10 cellular contexts compared by ENCODE assay signal in genomic region chr11:73387594-73388021, GRCh38. TPM values are rescaled to one million over a fixed set of nuclear protein-coding genes. Genes with fewer than 3 reads are reported as not detected.
DNase-seq lines count a peak whose midpoint lies in the region; ATAC-seq, FAIRE-seq and TF ChIP-seq lines count a peak whose summit lies in the region.
"Had no signal": no experiment of that assay in that cellular context is flagged by ENCODE, and none has a peak within 500 bp of the region (broad histone marks: within the 10 kb centered on the region; RNA-seq: fewer than 3 reads in every experiment).

No MANE protein-coding gene starts in this region.

- no peaks in the 10 kb centered on the region for H3K9me3 Mint-ChIP-seq in activated naive CD4-positive, alpha-beta T cell treated with anti-CD3 and anti-CD28 coated beads for 36 hours
- no peaks in the 10 kb centered on the region for H3K9me3 Mint-ChIP-seq in stimulated activated effector memory CD8-positive, alpha-beta T cell treated with anti-CD3 and anti-CD28 coated beads, Interleukin-12 subunit alpha, Interleukin-12 subunit beta, amount 100 ng/mL, for 72 hours

- H3K27ac ChIP-seq in Peyer's patch: peak overlapping the region in 3 of 4 donors; percentile 49 to 99 (median 78)
- peak overlapping the region in 3 of 4 donors; percentile 13 to 55 (median 29) for H3K27ac ChIP-seq in esophagus squamous epithelium
- no peak overlapping the region for H3K27ac ChIP-seq in prostate gland

- peaks cover 2% of the 10 kb centered on the region for H3K36me3 Mint-ChIP-seq in activated naive CD4-positive, alpha-beta T cell treated with anti-CD3 and anti-CD28 coated beads for 36 hours (ENCODE audit: low read depth)
- peaks cover 46% of the 10 kb centered on the region for H3K36me3 Mint-ChIP-seq in stimulated activated effector memory CD8-positive, alpha-beta T cell treated with anti-CD3 and anti-CD28 coated beads, Interleukin-12 subunit alpha, Interleukin-12 subunit beta, amount 100 ng/mL, for 72 hours

- H3K9me3 ChIP-seq in Peyer's patch (no peaks in the 10 kb centered on the region), esophagus squamous epithelium (no peaks in the 10 kb centered on the region), prostate gland (no peaks in the 10 kb centered on the region)
- H3K9me3 ChIP-seq: mucosa of descending colon had no signal

- FAIRE-seq in H54 (lab: Jason Lieb, UNC): no peak
- FAIRE-seq: astrocyte had no signal

- H3K4me3 Mint-ChIP-seq in activated naive CD4-positive, alpha-beta T cell treated with anti-CD3 and anti-CD28 coated beads for 36 hours: no peak overlapping the region
- H3K4me3 Mint-ChIP-seq in stimulated activated effector memory CD8-positive, alpha-beta T cell treated with anti-CD3 and anti-CD28 coated beads, Interleukin-12 subunit alpha, Interleukin-12 subunit beta, amount 100 ng/mL, for 72 hours: no peak overlapping the region

- no peak for DNase-seq in activated naive CD4-positive, alpha-beta T cell treated with anti-CD3 and anti-CD28 coated beads for 36 hours
- DNase-seq in activated naive CD4-positive, alpha-beta T cell (lab: John Stamatoyannopoulos, UW): no peak
- DNase-seq in Peyer's patch (no peak), esophagus squamous epithelium (lab: John Stamatoyannopoulos, UW) (no peak), H54 (ENCODE audit: insufficient read length, low spot score) (no peak), prostate gland (ENCODE audit: low spot score) (no peak), cerebellar nuclear complex (lab: John Stamatoyannopoulos, UW) (no peak)
- DNase-seq in stimulated activated effector memory CD8-positive, alpha-beta T cell treated with anti-CD3 and anti-CD28 coated beads, Interleukin-12 subunit alpha, Interleukin-12 subunit beta, amount 100 ng/mL, for 72 hours (ENCODE audit: low spot score in 2 of 2): no peak

- H3K36me3 ChIP-seq in Peyer's patch: no peaks in the 10 kb centered on the region
- peaks cover 0 to 22% (median 4%) of the 10 kb centered on the region in 3 donors for H3K36me3 ChIP-seq in esophagus squamous epithelium
- no peaks in the 10 kb centered on the region for H3K36me3 ChIP-seq in prostate gland

- 53% methylated on average over 2 of the region's 13 CpGs; no CpG with 5 or more reads in 1 of the 2 donors for WGBS in esophagus squamous epithelium, 2 donors
- 81% methylated on average over 13 of the region's 13 CpGs for WGBS in prostate gland

- H3K27me3 Mint-ChIP-seq in activated naive CD4-positive, alpha-beta T cell treated with anti-CD3 and anti-CD28 coated beads for 36 hours (ENCODE audit: low read depth): no peaks in the 10 kb centered on the region

- no peak for ATAC-seq in stimulated activated effector memory CD8-positive, alpha-beta T cell treated with anti-CD3 and anti-CD28 coated beads, Interleukin-12 subunit alpha, Interleukin-12 subunit beta, amount 100 ng/mL, for 72 hours

- no peak for TF ChIP-seq CTCF in Peyer's patch (IDR thresholded peaks at IDR 0.05)
- no peak for TF ChIP-seq CTCF in esophagus squamous epithelium (IDR thresholded peaks at IDR 0.05)
- no peak for TF ChIP-seq CTCF in prostate gland (IDR thresholded peaks at IDR 0.05)

- peaks cover 51% of the 10 kb centered on the region for H3K4me1 Mint-ChIP-seq in activated naive CD4-positive, alpha-beta T cell treated with anti-CD3 and anti-CD28 coated beads for 36 hours (ENCODE audit: low read depth)
- peaks cover 69% of the 10 kb centered on the region for H3K4me1 Mint-ChIP-seq in stimulated activated effector memory CD8-positive, alpha-beta T cell treated with anti-CD3 and anti-CD28 coated beads, Interleukin-12 subunit alpha, Interleukin-12 subunit beta, amount 100 ng/mL, for 72 hours

- intact Hi-C loops in activated naive CD4-positive, alpha-beta T cell treated with anti-CD3 and anti-CD28 coated beads for 36 hours (cut with micrococcal nuclease): no loop called here
- intact Hi-C loops in esophagus squamous epithelium (cut with DNase I): no loop called here
- intact Hi-C loops in prostate gland (cut with DNase I): no loop called here

- H3K27me3 ChIP-seq in Peyer's patch: no peaks in the 10 kb centered on the region
- H3K27me3 ChIP-seq in esophagus squamous epithelium: no peaks in the 10 kb centered on the region
- H3K27me3 ChIP-seq in prostate gland (replicated peaks; ENCODE audit: insufficient read depth): no peaks in the 10 kb centered on the region

- H3K4me3 ChIP-seq in Peyer's patch (no peak overlapping the region), esophagus squamous epithelium (no peak overlapping the region), prostate gland (no peak overlapping the region)
- H3K4me3 ChIP-seq: mucosa of descending colon had no signal

- no peak for TF ChIP-seq POLR2A in Peyer's patch (IDR thresholded peaks at IDR 0.05)
- TF ChIP-seq POLR2A in esophagus squamous epithelium (IDR thresholded peaks at IDR 0.05): no peak
- no peak for TF ChIP-seq POLR2A in H54 (IDR thresholded peaks at IDR 0.05; ENCODE audit: low read depth, low read length)
- TF ChIP-seq POLR2A in prostate gland (IDR thresholded peaks at IDR 0.05): no peak

- H3K4me1 ChIP-seq in Peyer's patch (peaks cover 0 to 57% (median 42%) of the 10 kb centered on the region in 4 donors), esophagus squamous epithelium (peaks cover 42 to 71% (median 52%) of the 10 kb centered on the region in 3 donors), prostate gland (replicated peaks) (no peaks in the 10 kb centered on the region)

- CTCF ChIA-PET in activated naive CD4-positive, alpha-beta T cell treated with anti-CD3 and anti-CD28 coated beads for 36 hours (lab: Charles Lee): no interaction called here

- peak overlapping the region; percentile 36 for H3K27ac Mint-ChIP-seq in activated naive CD4-positive, alpha-beta T cell treated with anti-CD3 and anti-CD28 coated beads for 36 hours
- peak overlapping the region; percentile 86 for H3K27ac Mint-ChIP-seq in stimulated activated effector memory CD8-positive, alpha-beta T cell treated with anti-CD3 and anti-CD28 coated beads, Interleukin-12 subunit alpha, Interleukin-12 subunit beta, amount 100 ng/mL, for 72 hours

RNA-seq across cellular contexts. Expression of gene RELT, which starts 11.4 kb away (rescaled TPM):
- 10 to 100 TPM; 17.9 to 18.5 TPM for total RNA-seq in activated naive CD4-positive, alpha-beta T cell treated with anti-CD3 and anti-CD28 coated beads for 36 hours
- total RNA-seq in Peyer's patch: 10 to 100 TPM in 1 of 4 donors, 1 to 10 TPM in 3; 1.2 to 19.0 (median 4.7) TPM
- total RNA-seq in esophagus squamous epithelium: 1 to 10 TPM; 3.7 to 8.8 (median 5.3) TPM
- 10 to 100 TPM in 1 of 2 donors, under 1 TPM in 1; 0.96 to 10.3 TPM for total RNA-seq in prostate gland

Comparison
In these comparisons a context has a peak if more than half of its experiments do, and no peak if none do; other contexts are left out.
1. H3K27ac ChIP-seq: peak in Peyer's patch (3 of 4) and esophagus squamous epithelium (3 of 4); none in prostate gland (0 of 2).